Comparison of ENCODE assay signal across 1 cellular context in genomic region chr4:27123769-27124124, GRCh38.
TF ChIP-seq lines count a peak whose summit lies in the region.

No MANE protein-coding gene starts in this region.

TF ChIP-seq in WTC11, 78 proteins besides CTCF, POLR2A, EP300 and RAD21:
- TF ChIP-seq ZNF263 (CRISPR knock-in tag; IDR thresholded peaks at IDR 0.05; ENCODE audit: low read depth) (no peak), TCF7 (CRISPR knock-in tag; IDR thresholded peaks at IDR 0.05; ENCODE audit: low read depth) (no peak), ZNF532 (CRISPR knock-in tag; IDR thresholded peaks at IDR 0.05; ENCODE audit: borderline replicate concordance) (peak; percentile 63; the same call in 1 of the 2 replicates)
TF ChIP-seq in WTC11: peak in this region for 1.
